ENCODE assay signal across 18 cellular contexts in genomic region chr3:1955170-1955569, GRCh38.
A peak's percentile ranks its signal among the peaks of the same experiment; 100 is the strongest.
DNase-seq lines count a peak whose midpoint lies in the region; ATAC-seq, FAIRE-seq and TF ChIP-seq lines count a peak whose summit lies in the region.
"Had no signal": no experiment of that assay in that cellular context is flagged by ENCODE, and none has a peak within 500 bp of the region (broad histone marks: within the 10 kb centered on the region; RNA-seq: fewer than 3 reads in every experiment).

No MANE protein-coding gene starts in this region.

- no peaks in the 10 kb centered on the region for H3K27me3 ChIP-seq in OCI-LY3 (ENCODE audit: low read depth, low read length)
- no peaks in the 10 kb centered on the region for H3K27me3 ChIP-seq in tibial nerve

- DNase-seq in HTR-8/SVneo (ENCODE audit: insufficient read length, low spot score) (no peak), tibial nerve (ENCODE audit: low spot score in 2 of 2) (no peak), frontal cortex (ENCODE audit: low spot score in 2 of 2) (no peak), T-helper 2 cell (no peak)
- DNase-seq in activated naive CD8-positive, alpha-beta T cell treated with anti-CD3 and anti-CD28 coated beads, Interleukin-2, amount 50 U/mL, for 24 hours: no peak
- DNase-seq: C1 segment of cervical spinal cord; Calu3; CD4-positive, alpha-beta memory T cell; COR-L47; DMS153; DND-41; GM23248; H7; HCEC 1CT had no signal

- no peaks in the 10 kb centered on the region for H4K20me1 ChIP-seq in OCI-LY3 (ENCODE audit: insufficient read depth, low read length)

- peak; percentile 53 for ATAC-seq in activated naive CD8-positive, alpha-beta T cell treated with anti-CD3 and anti-CD28 coated beads, Interleukin-2, amount 50 U/mL, for 24 hours

- peak overlapping the region; percentile 46 for H3K4me2 ChIP-seq in OCI-LY3 (ENCODE audit: low read length)

- H3K79me2 ChIP-seq in OCI-LY3 (ENCODE audit: low read length): no peaks in the 10 kb centered on the region

- H3K4me3 ChIP-seq in OCI-LY3 (ENCODE audit: low read length): peak overlapping the region; percentile 6; the same call in 1 of the 2 replicates
- H3K4me3 ChIP-seq in tibial nerve: no peak overlapping the region
- H3K4me3 ChIP-seq: GM23248 had no signal

- H3K9me3 ChIP-seq in OCI-LY3 (ENCODE audit: insufficient read depth, low read length): no peaks in the 10 kb centered on the region
- no peaks in the 10 kb centered on the region for H3K9me3 ChIP-seq in tibial nerve

- no peaks in the 10 kb centered on the region for H3K36me3 ChIP-seq in OCI-LY3 (replicated peaks; ENCODE audit: low read depth, low read length)
- H3K36me3 ChIP-seq in tibial nerve: no peaks in the 10 kb centered on the region

- FAIRE-seq in HTR-8/SVneo (lab: Jason Lieb, UNC) (peak; percentile 54), frontal cortex (lab: Jason Lieb, UNC) (no peak)
- FAIRE-seq: G401.6, GM19239, H1 had no signal

- no peak overlapping the region; the same call in 1 of the 2 replicates for H3K9ac ChIP-seq in OCI-LY3 (ENCODE audit: low read length)
- H3K9ac ChIP-seq: GM23248 had no signal

- no peak overlapping the region for H2AFZ ChIP-seq in OCI-LY3 (ENCODE audit: low read depth, low read length)
- H2AFZ ChIP-seq: GM23248 had no signal

- TF ChIP-seq POLR2A in tibial nerve (IDR thresholded peaks at IDR 0.05): no peak

- H3K4me1 ChIP-seq in OCI-LY3 (ENCODE audit: low read length): peaks cover 24% of the 10 kb centered on the region
- H3K4me1 ChIP-seq in tibial nerve: no peaks in the 10 kb centered on the region

- peaks cover 6% of the 10 kb centered on the region for H3K4me1 Mint-ChIP-seq in activated naive CD8-positive, alpha-beta T cell treated with anti-CD3 and anti-CD28 coated beads, Interleukin-2, amount 50 U/mL, for 24 hours
- H3K4me1 Mint-ChIP-seq: CD4-positive, alpha-beta memory T cell had no signal

- H3K36me3 Mint-ChIP-seq in activated naive CD8-positive, alpha-beta T cell treated with anti-CD3 and anti-CD28 coated beads, Interleukin-2, amount 50 U/mL, for 24 hours (ENCODE audit: low read depth): no peaks in the 10 kb centered on the region
- H3K36me3 Mint-ChIP-seq: CD4-positive, alpha-beta memory T cell had no signal

- peak overlapping the region; percentile 45; the same call in 1 of the 2 replicates for H3K27ac ChIP-seq in OCI-LY3 (ENCODE audit: low read length)
- no peak overlapping the region for H3K27ac ChIP-seq in tibial nerve
- H3K27ac ChIP-seq: GM23248 had no signal

- TF ChIP-seq CTCF in OCI-LY3 (IDR thresholded peaks at IDR 0.05; ENCODE audit: low read depth, low read length): no peak
- no peak for TF ChIP-seq CTCF in tibial nerve (IDR thresholded peaks at IDR 0.05)

- H3K9me3 Mint-ChIP-seq in activated naive CD8-positive, alpha-beta T cell treated with anti-CD3 and anti-CD28 coated beads, Interleukin-2, amount 50 U/mL, for 24 hours: peaks cover 13% of the 10 kb centered on the region

- no peak for TF ChIP-seq EP300 in tibial nerve (IDR thresholded peaks at IDR 0.05)

- H3K27ac Mint-ChIP-seq in activated naive CD8-positive, alpha-beta T cell treated with anti-CD3 and anti-CD28 coated beads, Interleukin-2, amount 50 U/mL, for 24 hours: peak overlapping the region; percentile 9
- H3K27ac Mint-ChIP-seq: CD4-positive, alpha-beta memory T cell had no signal

- no peaks in the 10 kb centered on the region for H3K27me3 Mint-ChIP-seq in activated naive CD8-positive, alpha-beta T cell treated with anti-CD3 and anti-CD28 coated beads, Interleukin-2, amount 50 U/mL, for 24 hours
- H3K27me3 Mint-ChIP-seq: CD4-positive, alpha-beta memory T cell had no signal

- WGBS in tibial nerve, 2 donors: 76 to 85% methylated on average over 1 of the region's 1 CpG

- H3K4me3 Mint-ChIP-seq in activated naive CD8-positive, alpha-beta T cell treated with anti-CD3 and anti-CD28 coated beads, Interleukin-2, amount 50 U/mL, for 24 hours: no peak overlapping the region
- H3K4me3 Mint-ChIP-seq: CD4-positive, alpha-beta memory T cell had no signal
